22 cellular contexts compared by ENCODE assay signal in the genomic region with DNA sequence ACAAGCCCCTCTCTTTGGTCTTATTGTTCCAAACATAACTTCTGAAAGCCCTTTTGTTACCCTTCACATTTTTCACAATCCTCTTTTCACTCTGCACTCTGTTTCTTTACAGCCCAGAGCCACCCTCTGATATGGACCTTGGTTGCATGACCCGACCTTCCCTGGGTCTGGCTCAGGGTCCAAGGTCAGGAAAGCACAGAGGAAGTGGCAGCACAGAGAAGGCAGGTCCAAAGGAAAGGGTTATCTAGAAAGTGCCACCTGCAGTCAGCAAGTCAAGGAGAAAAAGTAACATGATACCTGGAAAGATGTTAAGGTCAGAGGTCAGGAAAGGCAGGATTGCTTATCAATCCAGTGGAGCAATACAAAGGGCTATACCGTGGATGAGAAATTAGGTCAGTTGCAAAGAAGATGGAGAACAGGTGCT. TPM values are rescaled to one million over a fixed set of nuclear protein-coding genes. Genes with fewer than 3 reads are reported as not detected.
A peak's percentile ranks its signal among the peaks of the same experiment; 100 is the strongest.
DNase-seq lines count a peak whose midpoint lies in the region; ATAC-seq, FAIRE-seq and TF ChIP-seq lines count a peak whose summit lies in the region.
"Had no signal": no experiment of that assay in that cellular context is flagged by ENCODE, and none has a peak within 500 bp of the region (broad histone marks: within the 10 kb centered on the region; RNA-seq: fewer than 3 reads in every experiment).

No MANE protein-coding gene starts in this region.

- no peak for TF ChIP-seq EP300 in A549 (IDR thresholded peaks at IDR 0.05)

- in situ Hi-C loops in Panc1 (cut with HindIII; ENCODE audit: low pct_unique_long_range_greater_than_20kb, low sequenced_read_pairs): no loop called here

- H3K27ac Mint-ChIP-seq in endodermal cell: peak overlapping the region; percentile 71
- H3K27ac Mint-ChIP-seq in neural progenitor cell: peak overlapping the region; percentile 70
- H3K27ac Mint-ChIP-seq: activated T-helper 2 cell treated with anti-CD3 and anti-CD28 coated beads, Interferon-gamma antibody, Interleukin-2, Interleukin-4, amounts not matched to agents 10 μg/mL and 5 μg/mL and 100 μg/mL, durations not matched to agents 14 hours and 24 hours and 36 hours; CD4-positive, alpha-beta memory T cell; T-helper 17 cell had no signal

- H3K27ac ChIP-seq in A549: peak overlapping the region; percentile 94 to 95
- H3K27ac ChIP-seq in Panc1 (ENCODE audit: low read length): peak overlapping the region; percentile 79
- H3K27ac ChIP-seq in endodermal cell (ENCODE audit: low read depth, low read length): no peak overlapping the region
- H3K27ac ChIP-seq in neural progenitor cell: no peak overlapping the region
- H3K27ac ChIP-seq in spleen: no peak overlapping the region
- H3K27ac ChIP-seq: colonic mucosa had no signal

- H3K4me2 ChIP-seq in A549: peak overlapping the region; percentile 85
- peak overlapping the region; percentile 29 for H3K4me2 ChIP-seq in neural progenitor cell
- H3K4me2 ChIP-seq: GM23338 had no signal

- H3K4me3 Mint-ChIP-seq in endodermal cell (no peak overlapping the region), neural progenitor cell (no peak overlapping the region)
- H3K4me3 Mint-ChIP-seq: CD4-positive, alpha-beta memory T cell; GM23338; naive thymus-derived CD8-positive, alpha-beta T cell; T-helper 17 cell had no signal

- no peak overlapping the region; the same call in 2 of the 3 replicates for H3K4me3 ChIP-seq in A549
- H3K4me3 ChIP-seq in Panc1 (ENCODE audit: low read depth in 2 of 2, low read length in 2 of 2): no peak overlapping the region
- H3K4me3 ChIP-seq in endodermal cell (ENCODE audit: low read length): peak overlapping the region; percentile 68
- no peak overlapping the region for H3K4me3 ChIP-seq in neural progenitor cell
- H3K4me3 ChIP-seq in spleen: no peak overlapping the region
- H3K4me3 ChIP-seq: colonic mucosa, GM23338, tibial nerve had no signal

- TF ChIP-seq POLR2A in A549 (IDR thresholded peaks at IDR 0.05; ENCODE audit: low read length): no peak
- TF ChIP-seq POLR2A in spleen (IDR thresholded peaks at IDR 0.05): no peak

- H3K36me3 Mint-ChIP-seq in endodermal cell (ENCODE audit: low read depth) (peaks cover 70% of the 10 kb centered on the region), neural progenitor cell (peaks cover 47% of the 10 kb centered on the region)
- H3K36me3 Mint-ChIP-seq: CD4-positive, alpha-beta memory T cell; naive thymus-derived CD8-positive, alpha-beta T cell had no signal

- WGBS in A549 (ENCODE audit: missing lambda C conversion rate): 43% methylated on average over 2 of the region's 2 CpGs
- 80% methylated on average over 1 to 2 of the region's 2 CpGs for WGBS in endodermal cell (ENCODE audit: insufficient coverage in 1 of 2, insufficient read length in 1 of 2), 2 experiments
- 65 to 79% (median 76%) methylated on average over 2 of the region's 2 CpGs for WGBS in spleen, 5 donors

- no peaks in the 10 kb centered on the region for H3K27me3 ChIP-seq in Panc1 (ENCODE audit: control insufficient read depth, insufficient read depth, low read length)
- no peaks in the 10 kb centered on the region for H3K27me3 ChIP-seq in endodermal cell (ENCODE audit: control insufficient read depth, insufficient read depth, low read length, poor library complexity, severe bottlenecking)
- H3K27me3 ChIP-seq in neural progenitor cell: no peaks in the 10 kb centered on the region
- H3K27me3 ChIP-seq in spleen (replicated peaks in 1 of 7): no peaks in the 10 kb centered on the region
- H3K27me3 ChIP-seq: colonic mucosa, tibial nerve had no signal

- TF ChIP-seq CTCF in A549 (IDR thresholded peaks at IDR 0.05) (no peak), Panc1 (IDR thresholded peaks at IDR 0.05) (no peak), endodermal cell (conservative IDR thresholded peaks at IDR 0.05) (no peak), neural progenitor cell (IDR thresholded peaks at IDR 0.05) (no peak), spleen (IDR thresholded peaks at IDR 0.05 in 8 of 11, conservative IDR thresholded peaks at IDR 0.05 in 3 of 11) (no peak)

- no peak for FAIRE-seq in A549 (lab: Jason Lieb, UNC)
- FAIRE-seq: HTR-8/SVneo had no signal

- CTCF ChIA-PET in A549 (lab: Yijun Ruan, JAX) (interaction anchor here (0.6 to 1.7 kb wide), 3 partner anchors 34 to 333 kb away, joined by 3 to 4 read pairs (median 4); no protein-coding TSS in a partner anchor), Panc1 (lab: Charles Lee) (no interaction called here)

- H3K79me2 ChIP-seq in neural progenitor cell (ENCODE audit: low read depth): no peaks in the 10 kb centered on the region

- no peak for ATAC-seq in A549
- no peak for ATAC-seq in Panc1
- no peak for ATAC-seq in GM21367 (IDR thresholded peaks at IDR 0.05; ENCODE audit: unreplicated experiment)
- ATAC-seq: esophagus mucosa; GM23338; left lobe of liver; naive thymus-derived CD8-positive, alpha-beta T cell; T-helper 17 cell had no signal

- H3F3A ChIP-seq in neural progenitor cell (ENCODE audit: low read depth): peaks cover 21% of the 10 kb centered on the region

- H3K4me1 ChIP-seq in A549: peaks cover 91% of the 10 kb centered on the region
- peaks cover 62% of the 10 kb centered on the region for H3K4me1 ChIP-seq in Panc1 (ENCODE audit: control insufficient read depth, insufficient read depth, low read length)
- H3K4me1 ChIP-seq in endodermal cell (ENCODE audit: control insufficient read depth, insufficient read depth, low read length): peaks cover 41% of the 10 kb centered on the region
- peaks cover 19% of the 10 kb centered on the region for H3K4me1 ChIP-seq in neural progenitor cell
- H3K4me1 ChIP-seq in spleen: peaks cover 0 to 42% (median 14%) of the 10 kb centered on the region in 6 donors
- H3K4me1 ChIP-seq: colonic mucosa had no signal

- DNase-seq in A549 (ENCODE audit: low read depth in 1 of 2, low spot score in 1 of 2): no peak
- DNase-seq in Panc1 (ENCODE audit: low read depth, low spot score): no peak
- DNase-seq in endodermal cell: no peak
- no peak for DNase-seq in neural progenitor cell (ENCODE audit: low spot score)
- DNase-seq in stimulated activated CD4-positive, alpha-beta T cell treated with anti-CD3 and anti-CD28 coated beads, Interleukin-4, amount 100 ng/mL, for 24 hours: no peak
- no peak for DNase-seq in spleen
- DNase-seq in GOT3 (lab: John Stamatoyannopoulos, UW): no peak
- DNase-seq: amniotic stem cell; CD4-positive, alpha-beta memory T cell; colonic mucosa; hypothalamus; naive thymus-derived CD8-positive, alpha-beta T cell; NCI-H2107; NCI-H748 treated with DMSO at 0.1 percent for 48 hours; T-helper 17 cell had no signal

- H2AFZ ChIP-seq in neural progenitor cell (replicated peaks): no peak overlapping the region
- H2AFZ ChIP-seq: GM23338 had no signal

- peaks cover 64% of the 10 kb centered on the region for H3K4me1 Mint-ChIP-seq in endodermal cell
- peaks cover 69% of the 10 kb centered on the region for H3K4me1 Mint-ChIP-seq in neural progenitor cell
- H3K4me1 Mint-ChIP-seq: CD4-positive, alpha-beta memory T cell; naive thymus-derived CD8-positive, alpha-beta T cell had no signal

- H4K20me1 ChIP-seq in neural progenitor cell (ENCODE audit: low read depth): peaks cover 8% of the 10 kb centered on the region

- BruUV-seq in Panc1 (replicated peaks; lab: Mats Ljungman, UMichigan): no TSS peak

- no peak overlapping the region for H3K9ac ChIP-seq in endodermal cell (ENCODE audit: extremely low read depth, low read length, poor library complexity, severe bottlenecking)
- H3K9ac ChIP-seq in neural progenitor cell: no peak overlapping the region

- intact Hi-C loops in Panc1 (cut with micrococcal nuclease; ENCODE audit: unreplicated experiment) (no loop called here), spleen (cut with DNase I; ENCODE audit: low total_unique reads) (no loop called here)

- POLR2A ChIA-PET in A549 (lab: Yijun Ruan, JAX): interaction anchor here (1.2 kb wide), 1 partner anchor 151 kb away, joined by 4 read pairs; no protein-coding TSS in a partner anchor
- POLR2A ChIA-PET in Panc1 (lab: Charles Lee): no interaction called here

- no peaks in the 10 kb centered on the region; the same call in 1 of the 2 replicates for H3K36me3 ChIP-seq in Panc1 (ENCODE audit: control insufficient read depth, insufficient read depth, low read length)
- H3K36me3 ChIP-seq in endodermal cell (ENCODE audit: control insufficient read depth, insufficient read depth, low read length): peaks cover 84% of the 10 kb centered on the region
- H3K36me3 ChIP-seq in neural progenitor cell: no peaks in the 10 kb centered on the region
- H3K36me3 ChIP-seq in spleen: no peaks in the 10 kb centered on the region
- H3K36me3 ChIP-seq: colonic mucosa, tibial nerve had no signal

- no peaks in the 10 kb centered on the region for H3K9me3 ChIP-seq in A549
- H3K9me3 ChIP-seq in Panc1 (ENCODE audit: control insufficient read depth, insufficient read depth, low read depth, low read length): no peaks in the 10 kb centered on the region
- H3K9me3 ChIP-seq in endodermal cell (ENCODE audit: control insufficient read depth, low read length): peaks cover 19% of the 10 kb centered on the region
- no peaks in the 10 kb centered on the region for H3K9me3 ChIP-seq in neural progenitor cell (ENCODE audit: low read depth)
- no peaks in the 10 kb centered on the region for H3K9me3 ChIP-seq in spleen
- H3K9me3 ChIP-seq: colonic mucosa, tibial nerve had no signal

- no peak for TF ChIP-seq RAD21 in A549 (conservative IDR thresholded peaks at IDR 0.05 in 1 of 2, IDR thresholded peaks at IDR 0.05 in 1 of 2)

- H3K27me3 Mint-ChIP-seq in endodermal cell (ENCODE audit: insufficient read depth) (no peaks in the 10 kb centered on the region), neural progenitor cell (ENCODE audit: insufficient read depth, low read depth) (peaks cover 3% of the 10 kb centered on the region)

- H3K9me3 Mint-ChIP-seq in endodermal cell (peaks cover 2% of the 10 kb centered on the region), neural progenitor cell (peaks cover 2% of the 10 kb centered on the region)
- H3K9me3 Mint-ChIP-seq: activated T-helper 2 cell treated with anti-CD3 and anti-CD28 coated beads, Interferon-gamma antibody, Interleukin-2, Interleukin-4, amounts not matched to agents 10 μg/mL and 5 μg/mL and 100 μg/mL, durations not matched to agents 14 hours and 24 hours and 36 hours; CD4-positive, alpha-beta memory T cell; naive thymus-derived CD8-positive, alpha-beta T cell had no signal

TF ChIP-seq in A549, 52 proteins besides CTCF, POLR2A, EP300 and RAD21 (continues in another document):
- no peak for TF ChIP-seq RARB (CRISPR knock-in tag; IDR thresholded peaks at IDR 0.05)

RNA-seq across cellular contexts. Expression of gene BCAR3, which starts 18.4 kb away (rescaled TPM):
- polyA plus RNA-seq in A549 (2011; rRNA removed): 31.6 and 32.1 TPM in 2 replicates
- polyA plus RNA-seq in A549 (2012; cell fraction: cytosol; rRNA removed): 28.6 and 37.0 TPM in 2 replicates
- 40.5 and 50.4 TPM in 2 replicates for polyA plus RNA-seq in A549 (2012; cell fraction: nucleus; rRNA removed)
- 29.8 to 35.8 TPM (median 33.4 TPM) in 3 replicates for polyA plus RNA-seq in A549 (2017; fragmentation: RNase III; extraction: RNeasy Plus Mini Kit Qiagen cat#74134 plus additional on column Dnase treatment)
- polyA minus RNA-seq in A549 (2011; rRNA and poly(A)+ RNA removed): 27.5 and 30.0 TPM in 2 replicates
- total RNA-seq in Panc1 (2021; ENCODE audit: unreplicated experiment): 33.9 TPM
- polyA plus RNA-seq in Panc1 (2012; ENCODE audit: insufficient read length): 22.4 TPM
- total RNA-seq in endodermal cell: 10 to 100 TPM; 32.7 to 48.7 TPM
- 23.9 TPM for polyA plus RNA-seq in endodermal cell (2013, experiment 1 of 2)
- polyA plus RNA-seq in endodermal cell (2013, experiment 2 of 2): 30.7 TPM
- total RNA-seq in neural progenitor cell (ENCODE audit: low replicate concordance): 11.7 and 12.4 TPM in 2 replicates
- total RNA-seq in spleen: 10 to 100 TPM; 11.0 to 18.0 (median 12.3) TPM
- 1 to 10 TPM; 3.5 to 6.8 (median 4.5) TPM for polyA plus RNA-seq in spleen

Comparison
In these comparisons a context has a peak if more than half of its experiments do, and no peak if none do; other contexts are left out.
1. H3K27ac ChIP-seq: peak in A549 (2 of 2) and Panc1 (single experiment); none in endodermal cell (single experiment), neural progenitor cell (single experiment) and spleen (0 of 8).